ENCODE assay signal across 22 cellular contexts in the genomic region with DNA sequence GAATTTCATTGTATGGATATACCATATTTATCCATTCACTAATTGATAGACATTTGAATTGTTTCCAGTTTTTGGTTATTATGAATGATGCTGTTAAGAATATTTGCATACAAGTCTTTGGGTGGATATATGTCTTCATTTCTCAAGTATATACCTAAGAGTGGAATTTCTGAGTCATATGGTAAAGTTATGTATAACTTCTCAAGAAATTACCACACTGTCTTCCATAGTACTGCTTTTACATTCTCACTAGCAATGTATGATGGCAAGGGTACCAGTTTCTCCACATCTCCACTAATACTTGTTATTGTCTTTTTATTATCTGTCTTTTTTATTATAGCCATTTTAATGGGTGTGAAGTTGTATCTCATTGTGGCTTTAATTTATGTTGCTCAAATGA.
DNase-seq lines count a peak whose midpoint lies in the region; ATAC-seq lines count a peak whose summit lies in the region.
"Had no signal": no experiment of that assay in that cellular context is flagged by ENCODE, and none has a peak within 500 bp of the region (broad histone marks: within the 10 kb centered on the region; RNA-seq: fewer than 3 reads in every experiment).

No MANE protein-coding gene starts in this region.

- in situ Hi-C loops in GM23248 (cut with MboI) = loop anchor here (10.0 kb wide), 1 partner anchor 354 kb away; no protein-coding TSS in a partner anchor

- no peak for DNase-seq in activated T-cell treated with anti-CD3 and anti-CD28 coated beads, Interleukin-2, amount 50 U/mL, for 4 hours
- no peak for DNase-seq in activated T-cell treated with anti-CD3 and anti-CD28 coated beads, Interleukin-2, amount 50 U/mL, for 48 hours
- peak; percentile 8 for DNase-seq in GM23248
- DNase-seq in activated T-helper 1 cell treated with anti-CD3 and anti-CD28 coated beads, Interleukin-12 subunit alpha, Interleukin-12 subunit beta, Interleukin-2, Interleukin-4 antibody, amounts not matched to agents 30 ng/mL and 10 ng/mL and 1 ng/mL, durations not matched to agents 14 hours and 24 hours and 36 hours (ENCODE audit: low spot score) = no peak
- no peak for DNase-seq in stimulated activated effector memory CD8-positive, alpha-beta T cell treated with anti-CD3 and anti-CD28 coated beads, Interleukin-12 subunit alpha, Interleukin-12 subunit beta, amount 100 ng/mL, for 72 hours (ENCODE audit: low spot score in 2 of 2)
- no peak for DNase-seq in putamen (ENCODE audit: low spot score)
- DNase-seq: CD4-positive, CD25-positive, alpha-beta regulatory T cell; DMS79; H7; MM.1S; NCI-H1092 treated with DMSO at 0.1 percent for 48 hours; NCI-H146; NCI-H2029; NCI-H226; NCI-H510A treated with DMSO at 0.1 percent for 48 hours; NCI-H774 had no signal

- no peaks in the 10 kb centered on the region for H3K9me3 Mint-ChIP-seq in activated T-cell treated with anti-CD3 and anti-CD28 coated beads, Interleukin-2, amount 50 U/mL, for 4 hours
- H3K9me3 Mint-ChIP-seq in activated T-helper 1 cell treated with anti-CD3 and anti-CD28 coated beads, Interleukin-12 subunit alpha, Interleukin-12 subunit beta, Interleukin-2, Interleukin-4 antibody, amounts not matched to agents 30 ng/mL and 10 ng/mL and 1 ng/mL, durations not matched to agents 14 hours and 24 hours and 36 hours = no peaks in the 10 kb centered on the region
- no peaks in the 10 kb centered on the region for H3K9me3 Mint-ChIP-seq in stimulated activated effector memory CD8-positive, alpha-beta T cell treated with anti-CD3 and anti-CD28 coated beads, Interleukin-12 subunit alpha, Interleukin-12 subunit beta, amount 100 ng/mL, for 72 hours
- H3K9me3 Mint-ChIP-seq: CD4-positive, CD25-positive, alpha-beta regulatory T cell had no signal

- peaks cover 7% of the 10 kb centered on the region for H3K36me3 Mint-ChIP-seq in activated T-cell treated with anti-CD3 and anti-CD28 coated beads, Interleukin-2, amount 50 U/mL, for 4 hours (ENCODE audit: insufficient read depth)
- peaks cover 2% of the 10 kb centered on the region for H3K36me3 Mint-ChIP-seq in activated T-helper 1 cell treated with anti-CD3 and anti-CD28 coated beads, Interleukin-12 subunit alpha, Interleukin-12 subunit beta, Interleukin-2, Interleukin-4 antibody, amounts not matched to agents 30 ng/mL and 10 ng/mL and 1 ng/mL, durations not matched to agents 14 hours and 24 hours and 36 hours (ENCODE audit: low read depth)
- peaks cover 8% of the 10 kb centered on the region for H3K36me3 Mint-ChIP-seq in stimulated activated effector memory CD8-positive, alpha-beta T cell treated with anti-CD3 and anti-CD28 coated beads, Interleukin-12 subunit alpha, Interleukin-12 subunit beta, amount 100 ng/mL, for 72 hours

- no peak overlapping the region for H2AFZ ChIP-seq in GM23248

- peaks cover 13% of the 10 kb centered on the region for H3K4me1 Mint-ChIP-seq in activated T-cell treated with anti-CD3 and anti-CD28 coated beads, Interleukin-2, amount 50 U/mL, for 4 hours (ENCODE audit: low read depth)
- H3K4me1 Mint-ChIP-seq in activated T-helper 1 cell treated with anti-CD3 and anti-CD28 coated beads, Interleukin-12 subunit alpha, Interleukin-12 subunit beta, Interleukin-2, Interleukin-4 antibody, amounts not matched to agents 30 ng/mL and 10 ng/mL and 1 ng/mL, durations not matched to agents 14 hours and 24 hours and 36 hours (ENCODE audit: low read depth) = peaks cover 15% of the 10 kb centered on the region
- peaks cover 17% of the 10 kb centered on the region for H3K4me1 Mint-ChIP-seq in stimulated activated effector memory CD8-positive, alpha-beta T cell treated with anti-CD3 and anti-CD28 coated beads, Interleukin-12 subunit alpha, Interleukin-12 subunit beta, amount 100 ng/mL, for 72 hours

- H3K9ac ChIP-seq in GM23248 = no peak overlapping the region

- no peak overlapping the region for H3K4me3 Mint-ChIP-seq in activated T-cell treated with anti-CD3 and anti-CD28 coated beads, Interleukin-2, amount 50 U/mL, for 4 hours
- H3K4me3 Mint-ChIP-seq in activated T-helper 1 cell treated with anti-CD3 and anti-CD28 coated beads, Interleukin-12 subunit alpha, Interleukin-12 subunit beta, Interleukin-2, Interleukin-4 antibody, amounts not matched to agents 30 ng/mL and 10 ng/mL and 1 ng/mL, durations not matched to agents 14 hours and 24 hours and 36 hours = no peak overlapping the region
- no peak overlapping the region for H3K4me3 Mint-ChIP-seq in stimulated activated effector memory CD8-positive, alpha-beta T cell treated with anti-CD3 and anti-CD28 coated beads, Interleukin-12 subunit alpha, Interleukin-12 subunit beta, amount 100 ng/mL, for 72 hours
- H3K4me3 Mint-ChIP-seq: CD4-positive, CD25-positive, alpha-beta regulatory T cell had no signal

- peaks cover 6% of the 10 kb centered on the region; the same call in 1 of the 2 replicates for H3F3A ChIP-seq in GM23248 (ENCODE audit: insufficient read depth)

- H4K20me1 ChIP-seq in GM23248 (ENCODE audit: insufficient read depth) = no peaks in the 10 kb centered on the region

- no peaks in the 10 kb centered on the region for H3K36me3 ChIP-seq in GM23248 (ENCODE audit: low read depth)

- H3K79me2 ChIP-seq in GM23248 (ENCODE audit: insufficient read depth) = no peaks in the 10 kb centered on the region

- intact Hi-C loops in activated T-helper 1 cell treated with anti-CD3 and anti-CD28 coated beads, Interleukin-12 subunit alpha, Interleukin-12 subunit beta, Interleukin-2, Interleukin-4 antibody, amounts not matched to agents 30 ng/mL and 10 ng/mL and 1 ng/mL, durations not matched to agents 14 hours and 24 hours and 36 hours (cut with micrococcal nuclease) = loop anchor here (1.0 to 10.0 kb wide), 8 partner anchors 18 to 1886 kb away; a partner anchor contains a TSS

- H3K27ac Mint-ChIP-seq in activated T-helper 1 cell treated with anti-CD3 and anti-CD28 coated beads, Interleukin-12 subunit alpha, Interleukin-12 subunit beta, Interleukin-2, Interleukin-4 antibody, amounts not matched to agents 30 ng/mL and 10 ng/mL and 1 ng/mL, durations not matched to agents 14 hours and 24 hours and 36 hours = peak overlapping the region; percentile 59
- peak overlapping the region; percentile 78 for H3K27ac Mint-ChIP-seq in stimulated activated effector memory CD8-positive, alpha-beta T cell treated with anti-CD3 and anti-CD28 coated beads, Interleukin-12 subunit alpha, Interleukin-12 subunit beta, amount 100 ng/mL, for 72 hours

- no peak overlapping the region for H3K4me3 ChIP-seq in GM23248
- H3K4me3 ChIP-seq: K562 had no signal

- H3K27me3 ChIP-seq in GM23248 (replicated peaks; ENCODE audit: insufficient read depth) = no peaks in the 10 kb centered on the region

- no peaks in the 10 kb centered on the region for H3K9me3 ChIP-seq in GM23248 (ENCODE audit: low read depth)

- H3K27me3 Mint-ChIP-seq in activated T-cell treated with anti-CD3 and anti-CD28 coated beads, Interleukin-2, amount 50 U/mL, for 4 hours (ENCODE audit: low read depth) = no peaks in the 10 kb centered on the region
- no peaks in the 10 kb centered on the region for H3K27me3 Mint-ChIP-seq in activated T-helper 1 cell treated with anti-CD3 and anti-CD28 coated beads, Interleukin-12 subunit alpha, Interleukin-12 subunit beta, Interleukin-2, Interleukin-4 antibody, amounts not matched to agents 30 ng/mL and 10 ng/mL and 1 ng/mL, durations not matched to agents 14 hours and 24 hours and 36 hours (ENCODE audit: insufficient read depth)
- H3K27me3 Mint-ChIP-seq: CD4-positive, CD25-positive, alpha-beta regulatory T cell had no signal

- peaks cover 12% of the 10 kb centered on the region; the same call in 1 of the 2 replicates for H3K4me1 ChIP-seq in GM23248 (ENCODE audit: insufficient read depth)

- H3K4me2 ChIP-seq in GM23248 (ENCODE audit: unreplicated experiment) = no peak overlapping the region

- no peaks in the 10 kb centered on the region for H3K9me2 ChIP-seq in GM23248 (ENCODE audit: insufficient read depth)

- H3K27ac ChIP-seq in GM23248 = no peak overlapping the region
- H3K27ac ChIP-seq: HL-60 had no signal

- ATAC-seq in activated T-cell treated with anti-CD3 and anti-CD28 coated beads, Interleukin-2, amount 50 U/mL, for 4 hours = peak; percentile 59 to 67
- peak; percentile 84 for ATAC-seq in stimulated activated effector memory CD8-positive, alpha-beta T cell treated with anti-CD3 and anti-CD28 coated beads, Interleukin-12 subunit alpha, Interleukin-12 subunit beta, amount 100 ng/mL, for 72 hours
- ATAC-seq in GM19351 (IDR thresholded peaks at IDR 0.05; ENCODE audit: unreplicated experiment) (no peak), HG02938 (IDR thresholded peaks at IDR 0.05; ENCODE audit: unreplicated experiment) (no peak)
- ATAC-seq: HepG2, K562, Panc1 had no signal

Comparison
In these comparisons a context has a peak if more than half of its experiments do, and no peak if none do; other contexts are left out.
1. ATAC-seq: peak in activated T-cell treated with anti-CD3 and anti-CD28 coated beads, Interleukin-2, amount 50 U/mL, for 4 hours (2 of 2) and stimulated activated effector memory CD8-positive, alpha-beta T cell treated with anti-CD3 and anti-CD28 coated beads, Interleukin-12 subunit alpha, Interleukin-12 subunit beta, amount 100 ng/mL, for 72 hours (single experiment); none in GM19351 (single experiment) and HG02938 (single experiment).